ENCODE assay signal across 9 cellular contexts in genomic region chr13:76711515-76712182, GRCh38.
A peak's percentile ranks its signal among the peaks of the same experiment; 100 is the strongest.
DNase-seq lines count a peak whose midpoint lies in the region; ATAC-seq and TF ChIP-seq lines count a peak whose summit lies in the region.
"Had no signal": no experiment of that assay in that cellular context is flagged by ENCODE, and none has a peak within 500 bp of the region (broad histone marks: within the 10 kb centered on the region; RNA-seq: fewer than 3 reads in every experiment).

No MANE protein-coding gene starts in this region.

- no peaks in the 10 kb centered on the region for H3K27me3 ChIP-seq in gastroesophageal sphincter
- no peaks in the 10 kb centered on the region for H3K27me3 ChIP-seq in GM23338 (ENCODE audit: insufficient read depth)

- no peak overlapping the region for H3K27ac Mint-ChIP-seq in GM23338

- no peaks in the 10 kb centered on the region for H3K36me3 Mint-ChIP-seq in GM23338 (ENCODE audit: low read depth)

- no peaks in the 10 kb centered on the region for H3K9me3 Mint-ChIP-seq in GM23338

- peaks cover 11% of the 10 kb centered on the region for H3K9me2 ChIP-seq in GM23338 (ENCODE audit: insufficient read depth)

- TF ChIP-seq POLR2A in gastroesophageal sphincter (IDR thresholded peaks at IDR 0.05) = no peak

- TF ChIP-seq CTCF in gastroesophageal sphincter (IDR thresholded peaks at IDR 0.05) (no peak), retinal pigment epithelial cell (conservative IDR thresholded peaks at IDR 0.05; ENCODE audit: low read depth, low read length) (no peak), GM23338 (conservative IDR thresholded peaks at IDR 0.05; ENCODE audit: low read depth in 2 of 2) (no peak), GM20000 (IDR thresholded peaks at IDR 0.05; ENCODE audit: extremely low read depth, missing control alignments) (no peak)

- no peaks in the 10 kb centered on the region for H3F3A ChIP-seq in GM23338 (replicated peaks; ENCODE audit: low read depth)

- H3K79me2 ChIP-seq in GM23338 (replicated peaks; ENCODE audit: insufficient read depth) = no peaks in the 10 kb centered on the region

- no peak overlapping the region for H2AFZ ChIP-seq in GM23338

- 11 to 18% methylated on average over 1 of the region's 3 CpGs for WGBS in gastroesophageal sphincter (ENCODE audit: low coverage in 1 of 2), 2 donors

- peak; percentile 88 for ATAC-seq in gastroesophageal sphincter
- ATAC-seq in GM23338 = no peak

- H3K4me1 ChIP-seq in gastroesophageal sphincter (peaks cover 3 to 27% (median 14%) of the 10 kb centered on the region in 3 donors), GM23338 (ENCODE audit: insufficient read depth) (0 out of 2 replicates have a peak, but pooled peaks cover 6% of the 10 kb centered on the region)

- no peaks in the 10 kb centered on the region for H4K20me1 ChIP-seq in GM23338 (replicated peaks; ENCODE audit: insufficient read depth)

- peaks cover 2% of the 10 kb centered on the region for H3K27me3 Mint-ChIP-seq in GM23338 (ENCODE audit: insufficient read depth, low read depth, poor library complexity)

- H3K4me2 ChIP-seq in GM23338 = no peak overlapping the region

- no peak overlapping the region for H3K4me3 ChIP-seq in gastroesophageal sphincter
- H3K4me3 ChIP-seq in retinal pigment epithelial cell (ENCODE audit: low read length) = no peak overlapping the region
- no peak overlapping the region for H3K4me3 ChIP-seq in GM23338

- TF ChIP-seq EP300 in gastroesophageal sphincter (IDR thresholded peaks at IDR 0.05) = no peak

- no peaks in the 10 kb centered on the region for H3K36me3 ChIP-seq in gastroesophageal sphincter
- no peaks in the 10 kb centered on the region for H3K36me3 ChIP-seq in GM23338 (ENCODE audit: insufficient read depth)

- H3K9me3 ChIP-seq in gastroesophageal sphincter = no peaks in the 10 kb centered on the region

- H3K4me1 Mint-ChIP-seq in GM23338 = peaks cover 13% of the 10 kb centered on the region

- peak; percentile 3 for DNase-seq in ELF-1 (ENCODE audit: low read depth, low spot score)
- peak; percentile 21 for DNase-seq in SKM-1 (lab: John Stamatoyannopoulos, UW; ENCODE audit: unreplicated experiment)
- peak; percentile 92 for DNase-seq in retinal pigment epithelial cell (ENCODE audit: low read depth)
- no peak for DNase-seq in DMS79 treated with DMSO at 0.1 percent for 48 hours (lab: John Stamatoyannopoulos, UW)
- no peak for DNase-seq in NCI-H524 treated with DMSO at 0.1 percent for 48 hours (lab: John Stamatoyannopoulos, UW)
- no peak for DNase-seq in GM23338 (ENCODE audit: low spot score)
- DNase-seq in GM20000 (ENCODE audit: low spot score) = no peak
- DNase-seq: activated T-cell treated with anti-CD3 and anti-CD28 coated beads for 4 hours had no signal

- peak overlapping the region in 3 of 4 donors; percentile 0 to 70 (median 53) for H3K27ac ChIP-seq in gastroesophageal sphincter
- no peak overlapping the region for H3K27ac ChIP-seq in GM23338 (ENCODE audit: low read depth)

- no peak overlapping the region for H3K4me3 Mint-ChIP-seq in GM23338

TF ChIP-seq in GM23338, 12 proteins besides CTCF, POLR2A, EP300 and RAD21:
- TF ChIP-seq CREB1 (CRISPR knock-in tag; IDR thresholded peaks at IDR 0.05; ENCODE audit: low read depth) = no peak
- TF ChIP-seq, protein P1, sequence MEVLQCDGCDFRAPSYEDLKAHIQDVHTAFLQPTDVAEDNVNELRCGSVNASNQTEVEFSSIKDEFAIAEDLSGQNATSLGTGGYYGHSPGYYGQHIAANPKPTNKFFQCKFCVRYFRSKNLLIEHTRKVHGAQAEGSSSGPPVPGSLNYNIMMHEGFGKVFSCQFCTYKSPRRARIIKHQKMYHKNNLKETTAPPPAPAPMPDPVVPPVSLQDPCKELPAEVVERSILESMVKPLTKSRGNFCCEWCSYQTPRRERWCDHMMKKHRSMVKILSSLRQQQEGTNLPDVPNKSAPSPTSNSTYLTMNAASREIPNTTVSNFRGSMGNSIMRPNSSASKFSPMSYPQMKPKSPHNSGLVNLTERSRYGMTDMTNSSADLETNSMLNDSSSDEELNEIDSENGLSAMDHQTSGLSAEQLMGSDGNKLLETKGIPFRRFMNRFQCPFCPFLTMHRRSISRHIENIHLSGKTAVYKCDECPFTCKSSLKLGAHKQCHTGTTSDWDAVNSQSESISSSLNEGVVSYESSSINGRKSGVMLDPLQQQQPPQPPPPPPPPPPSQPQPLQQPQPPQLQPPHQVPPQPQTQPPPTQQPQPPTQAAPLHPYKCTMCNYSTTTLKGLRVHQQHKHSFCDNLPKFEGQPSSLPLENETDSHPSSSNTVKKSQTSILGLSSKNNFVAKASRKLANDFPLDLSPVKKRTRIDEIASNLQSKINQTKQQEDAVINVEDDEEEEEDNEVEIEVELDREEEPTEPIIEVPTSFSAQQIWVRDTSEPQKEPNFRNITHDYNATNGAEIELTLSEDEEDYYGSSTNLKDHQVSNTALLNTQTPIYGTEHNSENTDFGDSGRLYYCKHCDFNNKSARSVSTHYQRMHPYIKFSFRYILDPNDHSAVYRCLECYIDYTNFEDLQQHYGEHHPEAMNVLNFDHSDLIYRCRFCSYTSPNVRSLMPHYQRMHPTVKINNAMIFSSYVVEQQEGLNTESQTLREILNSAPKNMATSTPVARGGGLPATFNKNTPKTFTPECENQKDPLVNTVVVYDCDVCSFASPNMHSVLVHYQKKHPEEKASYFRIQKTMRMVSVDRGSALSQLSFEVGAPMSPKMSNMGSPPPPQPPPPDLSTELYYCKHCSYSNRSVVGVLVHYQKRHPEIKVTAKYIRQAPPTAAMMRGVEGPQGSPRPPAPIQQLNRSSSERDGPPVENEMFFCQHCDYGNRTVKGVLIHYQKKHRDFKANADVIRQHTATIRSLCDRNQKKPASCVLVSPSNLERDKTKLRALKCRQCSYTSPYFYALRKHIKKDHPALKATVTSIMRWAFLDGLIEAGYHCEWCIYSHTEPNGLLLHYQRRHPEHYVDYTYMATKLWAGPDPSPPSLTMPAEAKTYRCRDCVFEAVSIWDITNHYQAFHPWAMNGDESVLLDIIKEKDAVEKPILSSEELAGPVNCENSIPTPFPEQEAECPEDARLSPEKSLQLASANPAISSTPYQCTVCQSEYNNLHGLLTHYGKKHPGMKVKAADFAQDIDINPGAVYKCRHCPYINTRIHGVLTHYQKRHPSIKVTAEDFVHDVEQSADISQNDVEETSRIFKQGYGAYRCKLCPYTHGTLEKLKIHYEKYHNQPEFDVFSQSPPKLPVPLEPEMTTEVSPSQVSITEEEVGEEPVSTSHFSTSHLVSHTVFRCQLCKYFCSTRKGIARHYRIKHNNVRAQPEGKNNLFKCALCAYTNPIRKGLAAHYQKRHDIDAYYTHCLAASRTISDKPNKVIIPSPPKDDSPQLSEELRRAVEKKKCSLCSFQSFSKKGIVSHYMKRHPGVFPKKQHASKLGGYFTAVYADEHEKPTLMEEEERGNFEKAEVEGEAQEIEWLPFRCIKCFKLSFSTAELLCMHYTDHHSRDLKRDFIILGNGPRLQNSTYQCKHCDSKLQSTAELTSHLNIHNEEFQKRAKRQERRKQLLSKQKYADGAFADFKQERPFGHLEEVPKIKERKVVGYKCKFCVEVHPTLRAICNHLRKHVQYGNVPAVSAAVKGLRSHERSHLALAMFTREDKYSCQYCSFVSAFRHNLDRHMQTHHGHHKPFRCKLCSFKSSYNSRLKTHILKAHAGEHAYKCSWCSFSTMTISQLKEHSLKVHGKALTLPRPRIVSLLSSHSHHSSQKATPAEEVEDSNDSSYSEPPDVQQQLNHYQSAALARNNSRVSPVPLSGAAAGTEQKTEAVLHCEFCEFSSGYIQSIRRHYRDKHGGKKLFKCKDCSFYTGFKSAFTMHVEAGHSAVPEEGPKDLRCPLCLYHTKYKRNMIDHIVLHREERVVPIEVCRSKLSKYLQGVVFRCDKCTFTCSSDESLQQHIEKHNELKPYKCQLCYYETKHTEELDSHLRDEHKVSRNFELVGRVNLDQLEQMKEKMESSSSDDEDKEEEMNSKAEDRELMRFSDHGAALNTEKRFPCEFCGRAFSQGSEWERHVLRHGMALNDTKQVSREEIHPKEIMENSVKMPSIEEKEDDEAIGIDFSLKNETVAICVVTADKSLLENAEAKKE (CRISPR knock-in tag; IDR thresholded peaks at IDR 0.05) = no peak
- TF ChIP-seq POLR2AphosphoS5 (IDR thresholded peaks at IDR 0.05; ENCODE audit: low read depth) = no peak
- TF ChIP-seq EZH2phosphoT487 (IDR thresholded peaks at IDR 0.05; ENCODE audit: unreplicated experiment) = no peak

Comparison
In these comparisons a context has a peak if more than half of its experiments do, and no peak if none do; other contexts are left out.
1. DNase-seq: peak in ELF-1 (single experiment), SKM-1 (single experiment) and retinal pigment epithelial cell (single experiment); none in DMS79 treated with DMSO at 0.1 percent for 48 hours (single experiment), NCI-H524 treated with DMSO at 0.1 percent for 48 hours (single experiment), GM23338 (single experiment) and GM20000 (single experiment).